ENCODE assay signal across 12 cellular contexts in the genomic region with DNA sequence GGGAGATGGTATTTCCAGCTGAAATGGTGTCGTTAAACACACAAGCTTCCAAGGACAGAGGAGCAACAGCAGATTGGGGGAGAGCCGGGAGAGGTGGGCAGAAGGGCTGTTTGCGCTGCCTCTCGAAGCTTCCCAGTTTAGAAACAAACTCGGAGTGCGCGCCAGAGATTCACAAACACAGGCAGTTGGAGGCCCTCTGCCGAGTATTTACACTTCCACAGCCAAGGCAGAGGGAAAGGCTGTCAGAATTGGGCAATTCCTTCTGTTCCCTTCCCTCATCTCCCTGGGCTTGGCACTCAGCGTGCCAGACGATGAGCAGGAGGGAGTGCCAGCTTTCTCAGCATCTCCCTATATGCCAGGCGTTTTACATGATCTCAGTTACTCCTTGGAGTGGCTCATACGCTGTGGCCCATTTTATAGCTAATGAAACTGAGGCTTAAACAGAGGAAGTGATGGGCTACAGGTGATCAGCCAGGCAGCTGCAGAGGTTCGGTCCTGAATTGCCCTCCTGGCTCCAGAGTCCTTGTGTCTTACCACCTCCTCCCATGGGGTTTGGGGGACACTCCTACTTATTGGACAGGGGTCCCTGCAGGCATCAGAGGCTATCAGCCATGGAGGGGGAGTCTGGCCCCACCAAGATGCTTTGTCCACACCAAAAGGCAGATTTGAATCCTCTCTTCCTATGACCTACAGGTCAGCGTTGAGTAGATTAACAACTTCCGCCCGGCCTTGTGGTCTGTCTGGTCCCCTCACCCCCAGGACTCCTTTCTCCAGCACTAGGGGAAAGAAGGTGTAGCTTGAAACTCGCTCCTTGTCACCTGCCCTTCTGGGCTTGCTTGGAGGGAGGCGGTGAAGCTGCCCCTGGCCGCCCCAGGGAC. TPM values are rescaled to one million over a fixed set of nuclear protein-coding genes. Genes with fewer than 3 reads are reported as not detected.
DNase-seq lines count a peak whose midpoint lies in the region; ATAC-seq, FAIRE-seq and TF ChIP-seq lines count a peak whose summit lies in the region.
"Had no signal": no experiment of that assay in that cellular context is flagged by ENCODE, and none has a peak within 500 bp of the region (broad histone marks: within the 10 kb centered on the region; RNA-seq: fewer than 3 reads in every experiment).

No MANE protein-coding gene starts in this region.

- peaks cover 63% of the 10 kb centered on the region for H3K79me2 ChIP-seq in neural cell (replicated peaks; ENCODE audit: insufficient read depth, low read length)

- WGBS in A549 (ENCODE audit: missing lambda C conversion rate) = 79% methylated on average over 18 of the region's 19 CpGs
- WGBS in esophagus squamous epithelium, 2 donors = 73 to 82% methylated on average over 14 to 15 of the region's 19 CpGs

- H3K27ac ChIP-seq in A549 (no peak overlapping the region), esophagus squamous epithelium (peak overlapping the region in 3 of 4 donors; percentile 50 to 58 (median 52)), neural cell (ENCODE audit: low read length) (no peak overlapping the region)

- no peak for ATAC-seq in A549
- ATAC-seq in HG03460 (IDR thresholded peaks at IDR 0.05; ENCODE audit: unreplicated experiment) = no peak
- ATAC-seq in HG02571 (IDR thresholded peaks at IDR 0.05; ENCODE audit: unreplicated experiment) = no peak
- ATAC-seq: activated naive CD8-positive, alpha-beta T cell treated with anti-CD3 and anti-CD28 coated beads, Interleukin-2, amount 50 U/mL, for 24 hours; GM12878 had no signal

- H4K20me1 ChIP-seq in neural cell (ENCODE audit: insufficient read depth) = no peaks in the 10 kb centered on the region

- no peaks in the 10 kb centered on the region for H3K9me2 ChIP-seq in neural cell (ENCODE audit: insufficient read depth, low read length)

- H3K9me3 ChIP-seq in A549 (no peaks in the 10 kb centered on the region), esophagus squamous epithelium (no peaks in the 10 kb centered on the region), neural cell (ENCODE audit: low read length) (no peaks in the 10 kb centered on the region)

- no peak overlapping the region for H3K4me3 ChIP-seq in A549
- H3K4me3 ChIP-seq in esophagus squamous epithelium = peak overlapping the region in 1 of 4 donors; percentile 18
- H3K4me3 ChIP-seq in neural cell (ENCODE audit: low read length) = peak overlapping the region; percentile 90
- H3K4me3 ChIP-seq: GM12878 had no signal

- FAIRE-seq in A549 (lab: Jason Lieb, UNC) = no peak
- FAIRE-seq: GM12878, RCC 7860 had no signal

- H3K27me3 ChIP-seq in esophagus squamous epithelium = peaks cover 0 to 69% (median 5%) of the 10 kb centered on the region in 4 donors
- H3K27me3 ChIP-seq in neural cell (ENCODE audit: insufficient read depth, low read depth, low read length) = no peaks in the 10 kb centered on the region

- CTCF ChIA-PET in A549 (lab: Yijun Ruan, JAX) = interaction anchor here (0.7 to 1.5 kb wide), 7 partner anchors 11 to 126 kb away, joined by 3 to 4 read pairs (median 3); no protein-coding TSS in a partner anchor

- no peak for DNase-seq in A549 (ENCODE audit: low read depth in 1 of 2, low spot score in 1 of 2)
- peak; percentile 47 for DNase-seq in NCI-H2171 treated with DMSO at 0.1 percent for 48 hours (lab: John Stamatoyannopoulos, UW)
- no peak for DNase-seq in esophagus squamous epithelium (lab: John Stamatoyannopoulos, UW)
- DNase-seq in NCI-H146 treated with DMSO at 0.1 percent for 48 hours (lab: John Stamatoyannopoulos, UW; ENCODE audit: unreplicated experiment) = no peak
- no peak for DNase-seq in DMS53 treated with DMSO at 0.1 percent for 48 hours (lab: John Stamatoyannopoulos, UW; ENCODE audit: unreplicated experiment)
- DNase-seq: activated naive CD8-positive, alpha-beta T cell treated with anti-CD3 and anti-CD28 coated beads, Interleukin-2, amount 50 U/mL, for 24 hours had no signal

- TF ChIP-seq EP300 in A549 (IDR thresholded peaks at IDR 0.05) = no peak
- no peak for TF ChIP-seq EP300 in neural cell (conservative IDR thresholded peaks at IDR 0.05; ENCODE audit: poor library complexity, severe bottlenecking)

- TF ChIP-seq POLR2A in A549 (IDR thresholded peaks at IDR 0.05; ENCODE audit: low read length) = no peak
- no peak for TF ChIP-seq POLR2A in esophagus squamous epithelium (IDR thresholded peaks at IDR 0.05)

- TF ChIP-seq RAD21 in A549 (conservative IDR thresholded peaks at IDR 0.05 in 1 of 2, IDR thresholded peaks at IDR 0.05 in 1 of 2) (no peak), neural cell (conservative IDR thresholded peaks at IDR 0.05) (no peak)

- intact Hi-C loops in esophagus squamous epithelium (cut with DNase I) = no loop called here

- TF ChIP-seq CTCF in A549 (IDR thresholded peaks at IDR 0.05) (no peak), esophagus squamous epithelium (IDR thresholded peaks at IDR 0.05) (no peak), neural cell (IDR thresholded peaks at IDR 0.05; ENCODE audit: poor library complexity, severe bottlenecking) (no peak)

- no peak overlapping the region for H2AFZ ChIP-seq in neural cell (ENCODE audit: low read depth, low read length)

- POLR2A ChIA-PET in A549 (lab: Yijun Ruan, JAX) = interaction anchor here (0.5 kb wide), 1 partner anchor 162 kb away, joined by 3 read pairs; no protein-coding TSS in a partner anchor

- H3F3A ChIP-seq in neural cell (ENCODE audit: insufficient read depth, low read length, poor library complexity, severe bottlenecking) = no peaks in the 10 kb centered on the region

- peak overlapping the region; percentile 81 for H3K9ac ChIP-seq in neural cell (ENCODE audit: low read length)

- H3K36me3 ChIP-seq in esophagus squamous epithelium (no peaks in the 10 kb centered on the region), neural cell (ENCODE audit: insufficient read depth, low read length) (no peaks in the 10 kb centered on the region)

- no peak overlapping the region for H3K4me2 ChIP-seq in A549
- peak overlapping the region; percentile 47 for H3K4me2 ChIP-seq in neural cell (ENCODE audit: low read length)

- peaks cover 7% of the 10 kb centered on the region; the same call in 2 of the 3 replicates for H3K4me1 ChIP-seq in A549
- H3K4me1 ChIP-seq in esophagus squamous epithelium = peaks cover 13 to 76% (median 13%) of the 10 kb centered on the region in 3 donors

TF ChIP-seq in A549, 52 proteins besides CTCF, POLR2A, EP300 and RAD21:
- TF ChIP-seq EHMT2 (IDR thresholded peaks at IDR 0.05; ENCODE audit: low read depth) = no peak
- 0 out of 4 replicates have a peak, but pooled peaks of 1 of the 2 experiments have one; percentile 8 for TF ChIP-seq CEBPB (IDR thresholded peaks at IDR 0.05)
- TF ChIP-seq KDM1A (IDR thresholded peaks at IDR 0.05; ENCODE audit: low read depth) = peak; percentile 51; the same call in 1 of the 2 replicates

TF ChIP-seq in neural cell, 6 proteins besides CTCF, POLR2A, EP300 and RAD21:
- no peak for TF ChIP-seq MXI1 (conservative IDR thresholded peaks at IDR 0.05; ENCODE audit: poor library complexity, severe bottlenecking)
- TF ChIP-seq EZH2 (IDR thresholded peaks at IDR 0.05; ENCODE audit: borderline replicate concordance, insufficient read depth, low read length, poor library complexity, severe bottlenecking) = no peak
- TF ChIP-seq SMC3 (conservative IDR thresholded peaks at IDR 0.05; ENCODE audit: poor library complexity) = no peak
- TF ChIP-seq TAF1 (IDR thresholded peaks at IDR 0.05; ENCODE audit: low read depth) = no peak
- TF ChIP-seq POLR2AphosphoS5 (IDR thresholded peaks at IDR 0.05) = no peak
- TF ChIP-seq REST (IDR thresholded peaks at IDR 0.05; ENCODE audit: borderline replicate concordance) = no peak

RNA-seq across cellular contexts. Expression of gene FAM222A, which starts 3.1 kb away (rescaled TPM):
- polyA plus RNA-seq in A549 (2011; rRNA removed) (0.97 and 0.98 TPM in 2 replicates), A549 (2017; fragmentation: RNase III; extraction: RNeasy Plus Mini Kit Qiagen cat#74134 plus additional on column Dnase treatment) (3.0 to 3.3 TPM (median 3.2 TPM) in 3 replicates), neural cell (6.4 and 8.5 TPM in 2 replicates)
- 3.2 and 6.2 TPM in 2 replicates for polyA plus RNA-seq in A549 (2012; cell fraction: cytosol; rRNA removed)
- polyA plus RNA-seq in A549 (2012; cell fraction: nucleus; rRNA removed) = 2.5 and 4.6 TPM in 2 replicates
- polyA minus RNA-seq in A549 (2011; rRNA and poly(A)+ RNA removed) = 1.2 and 1.5 TPM in 2 replicates
- total RNA-seq in esophagus squamous epithelium = 1 to 10 TPM in 3 of 4 donors, under 1 TPM in 1; 0.57 to 9.3 (median 5.0) TPM
- 14.9 and 15.6 TPM in 2 replicates for polyA minus RNA-seq in neural cell
- polyA plus RNA-seq: CD14-positive monocyte had no signal

Comparison
In these comparisons a context has a peak if more than half of its experiments do, and no peak if none do; other contexts are left out.
1. H3K27ac ChIP-seq: peak in esophagus squamous epithelium (3 of 4); none in A549 (0 of 2) and neural cell (single experiment).